Comparison of ENCODE assay signal across 19 cellular contexts in the genomic region with DNA sequence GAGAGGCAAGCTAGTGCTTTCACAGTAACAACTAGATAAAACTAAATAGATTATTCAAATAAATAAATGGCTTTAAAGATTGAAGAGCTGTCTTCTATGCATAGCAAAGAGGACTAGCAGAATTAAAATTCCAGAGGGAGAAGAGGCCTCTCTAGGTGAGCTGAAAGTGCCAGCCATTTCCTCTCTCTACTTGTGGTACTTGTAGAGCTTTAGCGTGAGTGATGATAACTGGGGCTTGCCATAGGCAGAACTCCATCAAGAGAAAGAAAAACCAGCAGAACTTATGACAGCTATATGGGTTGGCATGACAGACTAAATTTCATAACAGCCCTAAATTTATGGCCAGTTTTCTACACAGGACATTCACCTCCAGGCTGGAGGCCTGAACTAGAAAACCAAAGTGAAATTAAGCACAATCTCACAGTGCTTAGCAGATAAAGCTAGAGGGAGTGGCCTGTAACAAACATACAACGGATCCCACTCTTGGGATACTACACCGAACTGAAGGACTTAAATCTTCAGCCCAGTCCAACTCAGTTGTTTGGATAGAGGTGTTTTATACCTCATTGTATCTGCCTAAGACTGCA. TPM values are rescaled to one million over a fixed set of nuclear protein-coding genes. Genes with fewer than 3 reads are reported as not detected.
DNase-seq lines count a peak whose midpoint lies in the region; ATAC-seq and TF ChIP-seq lines count a peak whose summit lies in the region.
"Had no signal": no experiment of that assay in that cellular context is flagged by ENCODE, and none has a peak within 500 bp of the region (broad histone marks: within the 10 kb centered on the region; RNA-seq: fewer than 3 reads in every experiment).

No MANE protein-coding gene starts in this region.

- H3K9me3 Mint-ChIP-seq in T-helper 1 cell treated with Interleukin-12 subunit alpha and Interleukin-12 subunit beta and Interleukin-4 antibody, amounts not matched to agents 30 μg/mL and 1 μg/mL, for 36 hours: no peaks in the 10 kb centered on the region
- no peaks in the 10 kb centered on the region for H3K9me3 Mint-ChIP-seq in natural killer cell

- no peak for TF ChIP-seq CTCF in natural killer cell (IDR thresholded peaks at IDR 0.05)

- H3K36me3 Mint-ChIP-seq in T-helper 1 cell treated with Interleukin-12 subunit alpha and Interleukin-12 subunit beta and Interleukin-4 antibody, amounts not matched to agents 30 μg/mL and 1 μg/mL, for 36 hours (ENCODE audit: low read depth): peaks cover 9% of the 10 kb centered on the region
- no peaks in the 10 kb centered on the region for H3K36me3 Mint-ChIP-seq in natural killer cell

- no peak overlapping the region for H3K4me2 ChIP-seq in Karpas-422 (ENCODE audit: low read depth, low read length, poor library complexity, severe bottlenecking)

- peak; percentile 24 to 29 (median 26) for ATAC-seq in natural killer cell
- ATAC-seq: heart right ventricle, sciatic nerve had no signal

- H3K4me1 ChIP-seq in Karpas-422 (ENCODE audit: low read length): peaks cover 79% of the 10 kb centered on the region

- DNase-seq in T-helper 1 cell (no peak), Karpas-422 (no peak), amniotic epithelial cell (ENCODE audit: low read depth) (peak; percentile 52), natural killer cell (no peak), pons (ENCODE audit: low spot score) (no peak), amniotic stem cell (lab: John Stamatoyannopoulos, UW) (no peak), SW 1271 (lab: John Stamatoyannopoulos, UW) (no peak)
- DNase-seq: DND-41; effector CD8-positive, alpha-beta T cell; heart right ventricle; NCI-H2081 treated with DMSO at 0.1 percent for 48 hours; NCI-H526; stimulated activated CD4-positive, alpha-beta T cell treated with anti-CD3 and anti-CD28 coated beads, Interleukin-4, amount 100 ng/mL, for 1 hour had no signal

- H3K4me3 Mint-ChIP-seq in T-helper 1 cell treated with Interleukin-12 subunit alpha and Interleukin-12 subunit beta and Interleukin-4 antibody, amounts not matched to agents 30 μg/mL and 1 μg/mL, for 36 hours: no peak overlapping the region
- H3K4me3 Mint-ChIP-seq in natural killer cell: no peak overlapping the region

- peaks cover 54% of the 10 kb centered on the region for H3K4me1 Mint-ChIP-seq in T-helper 1 cell treated with Interleukin-12 subunit alpha and Interleukin-12 subunit beta and Interleukin-4 antibody, amounts not matched to agents 30 μg/mL and 1 μg/mL, for 36 hours (ENCODE audit: low read depth)
- peaks cover 58 to 72% of the 10 kb centered on the region in 2 donors for H3K4me1 Mint-ChIP-seq in natural killer cell

- peak overlapping the region; percentile 31 for H3K27ac Mint-ChIP-seq in T-helper 1 cell treated with Interleukin-12 subunit alpha and Interleukin-12 subunit beta and Interleukin-4 antibody, amounts not matched to agents 30 μg/mL and 1 μg/mL, for 36 hours
- H3K27ac Mint-ChIP-seq in natural killer cell: peak overlapping the region; percentile 77 to 80

- no peaks in the 10 kb centered on the region for H3K9me2 ChIP-seq in Karpas-422 (replicated peaks; ENCODE audit: insufficient read depth, low read length)

- H3K79me2 ChIP-seq in Karpas-422 (ENCODE audit: low read length): peaks cover 97% of the 10 kb centered on the region

- H3K36me3 ChIP-seq in Karpas-422 (ENCODE audit: insufficient read depth, low read length): no peaks in the 10 kb centered on the region
- H3K36me3 ChIP-seq: heart right ventricle, thoracic aorta had no signal

- no peaks in the 10 kb centered on the region for H3K27me3 Mint-ChIP-seq in T-helper 1 cell treated with Interleukin-12 subunit alpha and Interleukin-12 subunit beta and Interleukin-4 antibody, amounts not matched to agents 30 μg/mL and 1 μg/mL, for 36 hours (ENCODE audit: low read depth)
- no peaks in the 10 kb centered on the region for H3K27me3 Mint-ChIP-seq in natural killer cell (ENCODE audit: low read depth in 2 of 2)

- 0 out of 2 replicates have a peak overlapping the region, but pooled peaks have one; percentile 4 for H3K9ac ChIP-seq in Karpas-422 (ENCODE audit: low read length)
- H3K9ac ChIP-seq: BLaER1 treated with 17β-estradiol and CSF1 and Interleukin-3, amounts not matched to agents 10 nM and 100 nM had no signal

- intact Hi-C loops in natural killer cell (cut with micrococcal nuclease): no loop called here

- H3K4me3 ChIP-seq in Karpas-422 (ENCODE audit: low read length): no peak overlapping the region
- H3K4me3 ChIP-seq: BLaER1 treated with 17β-estradiol and CSF1 and Interleukin-3, amounts not matched to agents 10 nM and 100 nM; heart right ventricle; thoracic aorta had no signal

- H2AFZ ChIP-seq in Karpas-422 (ENCODE audit: low read length): no peak overlapping the region

- no peaks in the 10 kb centered on the region for H3K9me3 ChIP-seq in Karpas-422 (ENCODE audit: low read length)
- H3K9me3 ChIP-seq: heart right ventricle, thoracic aorta had no signal

- peak overlapping the region; percentile 16 for H3K27ac ChIP-seq in Karpas-422 (ENCODE audit: low read length)
- H3K27ac ChIP-seq: 22Rv1; BLaER1 treated with 17β-estradiol and CSF1 and Interleukin-3, amounts not matched to agents 10 nM and 100 nM; thoracic aorta; VCaP had no signal

- H3K27me3 ChIP-seq in Karpas-422 (ENCODE audit: low read length): no peaks in the 10 kb centered on the region
- H3K27me3 ChIP-seq: BLaER1 treated with 17β-estradiol and CSF1 and Interleukin-3, amounts not matched to agents 10 nM and 100 nM; heart right ventricle had no signal

- H4K20me1 ChIP-seq in Karpas-422 (ENCODE audit: insufficient read depth, low read depth, low read length): peaks cover 6% of the 10 kb centered on the region; the same call in 1 of the 2 replicates

RNA-seq across cellular contexts. Expression of a gene that starts 11.0 kb away (rescaled TPM):
- 70.9 and 97.0 TPM in 2 replicates for total RNA-seq in Karpas-422 (2014; rRNA removed; shearing (Covaris generic); ENCODE audit: low replicate concordance)
- 10 to 100 TPM; 35.2 to 58.6 (median 50.4) TPM for total RNA-seq in natural killer cell
